In genomic region chr15:25247418-25248030, GRCh38 we compare ENCODE assay signal across 13 cellular contexts.
"Had no signal": no experiment of that assay in that cellular context is flagged by ENCODE, and none has a peak within 500 bp of the region (broad histone marks: within the 10 kb centered on the region; RNA-seq: fewer than 3 reads in every experiment).

No MANE protein-coding gene starts in this region.

- H3K36me3 Mint-ChIP-seq: activated naive CD8-positive, alpha-beta T cell; immature natural killer cell; stimulated activated memory B cell treated with anti-CD40 and anti-IgM and Interleukin-4, amounts not matched to agents 10 μg/mL and 1 μg/mL and 100 μg/mL, for 72 hours had no signal

- H3K4me3 Mint-ChIP-seq: activated B cell treated with CpG ODN at 0.5 μM for 24 hours; activated naive CD8-positive, alpha-beta T cell; immature natural killer cell; naive thymus-derived CD8-positive, alpha-beta T cell; stimulated activated memory B cell treated with anti-CD40 and anti-IgM and Interleukin-4, amounts not matched to agents 10 μg/mL and 1 μg/mL and 100 μg/mL, for 72 hours; T-helper 1 cell treated with Interleukin-12 subunit alpha and Interleukin-12 subunit beta and Interleukin-4 antibody, amounts not matched to agents 30 μg/mL and 1 μg/mL, for 36 hours had no signal

- H3K27me3 Mint-ChIP-seq: activated B cell treated with CpG ODN at 0.5 μM for 24 hours; activated naive CD8-positive, alpha-beta T cell; stimulated activated memory B cell treated with anti-CD40 and anti-IgM and Interleukin-4, amounts not matched to agents 10 μg/mL and 1 μg/mL and 100 μg/mL, for 72 hours had no signal

- ATAC-seq: naive thymus-derived CD8-positive, alpha-beta T cell; stimulated activated memory B cell treated with anti-CD40 and anti-IgM and Interleukin-4, amounts not matched to agents 10 μg/mL and 1 μg/mL and 100 μg/mL, for 72 hours had no signal

- H3K4me3 ChIP-seq: esophagus squamous epithelium, smooth muscle cell, tibial nerve had no signal

- H3K27me3 ChIP-seq: esophagus squamous epithelium, tibial nerve had no signal

- H3K4me1 Mint-ChIP-seq: activated B cell treated with CpG ODN at 0.5 μM for 24 hours; immature natural killer cell; naive thymus-derived CD8-positive, alpha-beta T cell; stimulated activated memory B cell treated with anti-CD40 and anti-IgM and Interleukin-4, amounts not matched to agents 10 μg/mL and 1 μg/mL and 100 μg/mL, for 72 hours had no signal

- H3K4me1 ChIP-seq: esophagus squamous epithelium, tibial nerve had no signal

- DNase-seq: activated CD4-positive, alpha-beta T cell treated with anti-CD3 and anti-CD28 coated beads, Interleukin-2, amount 50 U/mL, for 48 hours; activated gamma-delta T cell; esophagus squamous epithelium; foreskin fibroblast; immature natural killer cell; nucleus accumbens had no signal

- H3K27ac Mint-ChIP-seq: activated B cell treated with CpG ODN at 0.5 μM for 24 hours; activated naive CD8-positive, alpha-beta T cell; immature natural killer cell; naive thymus-derived CD8-positive, alpha-beta T cell; stimulated activated memory B cell treated with anti-CD40 and anti-IgM and Interleukin-4, amounts not matched to agents 10 μg/mL and 1 μg/mL and 100 μg/mL, for 72 hours; T-helper 1 cell treated with Interleukin-12 subunit alpha and Interleukin-12 subunit beta and Interleukin-4 antibody, amounts not matched to agents 30 μg/mL and 1 μg/mL, for 36 hours had no signal

- H3K27ac ChIP-seq: esophagus squamous epithelium, tibial nerve had no signal

- H3K36me3 ChIP-seq: esophagus squamous epithelium, tibial nerve had no signal
